Comparison of ENCODE assay signal across 15 cellular contexts in genomic region chr9:128167209-128167608, GRCh38. TPM values are rescaled to one million over a fixed set of nuclear protein-coding genes. Genes with fewer than 3 reads are reported as not detected.
DNase-seq lines count a peak whose midpoint lies in the region; ATAC-seq and TF ChIP-seq lines count a peak whose summit lies in the region.
"Had no signal": no experiment of that assay in that cellular context is flagged by ENCODE, and none has a peak within 500 bp of the region (broad histone marks: within the 10 kb centered on the region; RNA-seq: fewer than 3 reads in every experiment).

No MANE protein-coding gene starts in this region.

- intact Hi-C loops in PC-9 (cut with micrococcal nuclease; ENCODE audit: unreplicated experiment): no loop called here

- H3K4me1 Mint-ChIP-seq in activated naive CD8-positive, alpha-beta T cell treated with anti-CD3 and anti-CD28 coated beads, Interleukin-2, amount 10 ng/mL, durations not matched to agents 7 days and 5 days: peaks cover 5% of the 10 kb centered on the region
- H3K4me1 Mint-ChIP-seq in activated naive CD8-positive, alpha-beta T cell treated with anti-CD3 and anti-CD28 coated beads, Interleukin-2, amount 50 U/mL, for 24 hours: peaks cover 5% of the 10 kb centered on the region
- peaks cover 22% of the 10 kb centered on the region for H3K4me1 Mint-ChIP-seq in nephron progenitor cell

- ATAC-seq in activated naive CD8-positive, alpha-beta T cell treated with anti-CD3 and anti-CD28 coated beads, Interleukin-2, amount 10 ng/mL, durations not matched to agents 7 days and 5 days (ENCODE audit: low read depth): no peak
- ATAC-seq in activated naive CD8-positive, alpha-beta T cell treated with anti-CD3 and anti-CD28 coated beads, Interleukin-2, amount 50 U/mL, for 24 hours: no peak
- ATAC-seq in GM19035 (IDR thresholded peaks at IDR 0.05; ENCODE audit: unreplicated experiment): no peak

- no peaks in the 10 kb centered on the region for H3K9me2 ChIP-seq in PC-9 (ENCODE audit: insufficient read depth)

- peaks cover 12% of the 10 kb centered on the region for H3K36me3 Mint-ChIP-seq in activated naive CD8-positive, alpha-beta T cell treated with anti-CD3 and anti-CD28 coated beads, Interleukin-2, amount 10 ng/mL, durations not matched to agents 7 days and 5 days
- peaks cover 36% of the 10 kb centered on the region for H3K36me3 Mint-ChIP-seq in activated naive CD8-positive, alpha-beta T cell treated with anti-CD3 and anti-CD28 coated beads, Interleukin-2, amount 50 U/mL, for 24 hours (ENCODE audit: low read depth)
- peaks cover 69% of the 10 kb centered on the region for H3K36me3 Mint-ChIP-seq in nephron progenitor cell (ENCODE audit: low read depth)

- CTCF ChIA-PET in HEK293 (lab: Yijun Ruan, JAX): interaction anchor here (0.7 kb wide), 1 partner anchor 43 kb away, joined by 3 read pairs; no protein-coding TSS in a partner anchor
- CTCF ChIA-PET in PC-9 (lab: Charles Lee): no interaction called here

- no peak overlapping the region for H3K27ac ChIP-seq in HEK293 (ENCODE audit: extremely low read depth, low read depth, low read length)
- no peak overlapping the region for H3K27ac ChIP-seq in PC-9
- H3K27ac ChIP-seq: BLaER1 treated with 17β-estradiol and CSF1 and Interleukin-3, amounts not matched to agents 10 nM and 100 nM; GM23248; HL-60 had no signal

- DNase-seq in activated naive CD8-positive, alpha-beta T cell treated with anti-CD3 and anti-CD28 coated beads, Interleukin-2, amount 10 ng/mL, durations not matched to agents 7 days and 5 days: no peak
- no peak for DNase-seq in activated naive CD8-positive, alpha-beta T cell treated with anti-CD3 and anti-CD28 coated beads, Interleukin-2, amount 50 U/mL, for 24 hours
- DNase-seq in nephron progenitor cell (no peak), SIG-M5 treated with dmso at 0.1 percent for 504 hours (lab: John Stamatoyannopoulos, UW; ENCODE audit: unreplicated experiment) (no peak), PC-9 (no peak)
- DNase-seq: 8988T, Caco-2, GM23248 had no signal

- no peaks in the 10 kb centered on the region for H3K9me3 Mint-ChIP-seq in activated naive CD8-positive, alpha-beta T cell treated with anti-CD3 and anti-CD28 coated beads, Interleukin-2, amount 10 ng/mL, durations not matched to agents 7 days and 5 days
- H3K9me3 Mint-ChIP-seq in activated naive CD8-positive, alpha-beta T cell treated with anti-CD3 and anti-CD28 coated beads, Interleukin-2, amount 50 U/mL, for 24 hours: no peaks in the 10 kb centered on the region
- H3K9me3 Mint-ChIP-seq in nephron progenitor cell: no peaks in the 10 kb centered on the region

- no TSS peak for BruUV-seq in PC-9 (replicated peaks; lab: Mats Ljungman, UMichigan)

- H3K9me3 ChIP-seq in HEK293 (ENCODE audit: control insufficient read depth, insufficient read depth, low read depth, low read length) (no peaks in the 10 kb centered on the region), PC-9 (ENCODE audit: insufficient read depth, low read depth) (no peaks in the 10 kb centered on the region)
- H3K9me3 ChIP-seq: BLaER1 treated with 17β-estradiol and CSF1 and Interleukin-3, amounts not matched to agents 10 nM and 100 nM; Caco-2; HAP-1 had no signal

- peak overlapping the region; percentile 35 for H3K27ac Mint-ChIP-seq in activated naive CD8-positive, alpha-beta T cell treated with anti-CD3 and anti-CD28 coated beads, Interleukin-2, amount 10 ng/mL, durations not matched to agents 7 days and 5 days
- no peak overlapping the region for H3K27ac Mint-ChIP-seq in activated naive CD8-positive, alpha-beta T cell treated with anti-CD3 and anti-CD28 coated beads, Interleukin-2, amount 50 U/mL, for 24 hours
- H3K27ac Mint-ChIP-seq in nephron progenitor cell: peak overlapping the region; percentile 84

- H4K20me1 ChIP-seq in PC-9 (ENCODE audit: insufficient read depth): no peaks in the 10 kb centered on the region; the same call in 1 of the 2 replicates

- TF ChIP-seq CTCF in HEK293 (tag by site-specific recombination; IDR thresholded peaks at IDR 0.05): no peak
- TF ChIP-seq CTCF in nephron progenitor cell (IDR thresholded peaks at IDR 0.05): no peak
- no peak for TF ChIP-seq CTCF in PC-9 (conservative IDR thresholded peaks at IDR 0.05)

- no peaks in the 10 kb centered on the region for H3K27me3 ChIP-seq in PC-9 (ENCODE audit: insufficient read depth, low read depth)
- H3K27me3 ChIP-seq: BLaER1 treated with 17β-estradiol and CSF1 and Interleukin-3, amounts not matched to agents 10 nM and 100 nM had no signal

- no peak overlapping the region for H2AFZ ChIP-seq in PC-9
- H2AFZ ChIP-seq: GM23248 had no signal

- H3K4me3 ChIP-seq in HEK293 (ENCODE audit: low read depth, low read length) (no peak overlapping the region), PC-9 (no peak overlapping the region)
- H3K4me3 ChIP-seq: BLaER1 treated with 17β-estradiol and CSF1 and Interleukin-3, amounts not matched to agents 10 nM and 100 nM; GM23248; HAP-1 had no signal

- H3K4me2 ChIP-seq in PC-9: no peak overlapping the region
- H3K4me2 ChIP-seq: BLaER1 treated with 17β-estradiol and CSF1 and Interleukin-3, amounts not matched to agents 10 nM and 100 nM had no signal

- POLR2A ChIA-PET in activated naive CD8-positive, alpha-beta T cell treated with anti-CD3 and anti-CD28 coated beads, Interleukin-2, amount 10 ng/mL, durations not matched to agents 7 days and 5 days (lab: Charles Lee): no interaction called here
- POLR2A ChIA-PET in HEK293 (lab: Yijun Ruan, JAX) (interaction anchor here (0.6 to 1.0 kb wide), 2 partner anchors 10 to 14 kb away, joined by 3 read pairs; no protein-coding TSS in a partner anchor), PC-9 (lab: Charles Lee; ENCODE audit: unreplicated experiment) (no interaction called here)

- H3F3A ChIP-seq in PC-9 (ENCODE audit: insufficient read depth, low read depth): peaks cover 4% of the 10 kb centered on the region; the same call in 1 of the 2 replicates

- H3K4me1 ChIP-seq in HEK293 (ENCODE audit: control insufficient read depth, insufficient read depth, low read length) (no peaks in the 10 kb centered on the region), PC-9 (replicated peaks; ENCODE audit: insufficient read depth) (no peaks in the 10 kb centered on the region)
- H3K4me1 ChIP-seq: Caco-2, HAP-1 had no signal

- H3K27me3 Mint-ChIP-seq in activated naive CD8-positive, alpha-beta T cell treated with anti-CD3 and anti-CD28 coated beads, Interleukin-2, amount 10 ng/mL, durations not matched to agents 7 days and 5 days: no peaks in the 10 kb centered on the region
- H3K27me3 Mint-ChIP-seq in activated naive CD8-positive, alpha-beta T cell treated with anti-CD3 and anti-CD28 coated beads, Interleukin-2, amount 50 U/mL, for 24 hours: no peaks in the 10 kb centered on the region
- H3K27me3 Mint-ChIP-seq in nephron progenitor cell (ENCODE audit: low read depth, poor library complexity): no peaks in the 10 kb centered on the region
- H3K27me3 Mint-ChIP-seq: B cell had no signal

- H3K36me3 ChIP-seq in HEK293 (ENCODE audit: control insufficient read depth in 2 of 2, insufficient read depth in 1 of 2, low read length in 2 of 2) (peaks cover 0 to 74% of the 10 kb centered on the region in 2 experiments; a peak in 2 of 3 replicates), PC-9 (ENCODE audit: low read depth) (no peaks in the 10 kb centered on the region; the same call in 1 of the 2 replicates)

- H3K79me2 ChIP-seq in PC-9 (ENCODE audit: low read depth): no peaks in the 10 kb centered on the region

- no peak overlapping the region for H3K4me3 Mint-ChIP-seq in activated naive CD8-positive, alpha-beta T cell treated with anti-CD3 and anti-CD28 coated beads, Interleukin-2, amount 10 ng/mL, durations not matched to agents 7 days and 5 days
- H3K4me3 Mint-ChIP-seq in activated naive CD8-positive, alpha-beta T cell treated with anti-CD3 and anti-CD28 coated beads, Interleukin-2, amount 50 U/mL, for 24 hours: no peak overlapping the region
- H3K4me3 Mint-ChIP-seq in nephron progenitor cell: no peak overlapping the region
- H3K4me3 Mint-ChIP-seq: B cell had no signal

TF ChIP-seq in HEK293, 187 proteins besides CTCF, POLR2A, EP300 and RAD21 (continues in another document):
- TF ChIP-seq ZNF132 (tag by site-specific recombination; IDR thresholded peaks at IDR 0.05; ENCODE audit: borderline replicate concordance) (no peak), ZNF449 (tag by site-specific recombination; IDR thresholded peaks at IDR 0.05) (no peak), ZNF701 (tag by site-specific recombination; IDR thresholded peaks at IDR 0.05) (no peak)

RNA-seq across cellular contexts. Expression of gene BBLN, which starts 7.1 kb away (rescaled TPM):
- 10 to 100 TPM; 77.6 to 90.9 TPM for total RNA-seq in activated naive CD8-positive, alpha-beta T cell treated with anti-CD3 and anti-CD28 coated beads, Interleukin-2, amount 10 ng/mL, durations not matched to agents 7 days and 5 days
- 154 and 213 TPM in 2 replicates for total RNA-seq in PC-9 (2021)

RNA-seq across cellular contexts. Expression of gene LCN2, which starts 18.0 kb away (rescaled TPM):
- total RNA-seq in activated naive CD8-positive, alpha-beta T cell treated with anti-CD3 and anti-CD28 coated beads, Interleukin-2, amount 10 ng/mL, durations not matched to agents 7 days and 5 days: not detected
- 430 and 537 TPM in 2 replicates for total RNA-seq in PC-9 (2021)
- total RNA-seq: B cell, Caco-2, GM23248, HT1080 had no signal

RNA-seq across cellular contexts. Expression of gene CIZ1, which starts 24.2 kb away (rescaled TPM):
- 100 to 1,000 TPM; 149 to 152 TPM for total RNA-seq in activated naive CD8-positive, alpha-beta T cell treated with anti-CD3 and anti-CD28 coated beads, Interleukin-2, amount 10 ng/mL, durations not matched to agents 7 days and 5 days
- 164 and 213 TPM in 2 replicates for total RNA-seq in PC-9 (2021)

RNA-seq across cellular contexts. Expression of gene DNM1, which starts 36.0 kb away (rescaled TPM):
- 1 to 10 TPM; 1.2 to 1.4 TPM for total RNA-seq in activated naive CD8-positive, alpha-beta T cell treated with anti-CD3 and anti-CD28 coated beads, Interleukin-2, amount 10 ng/mL, durations not matched to agents 7 days and 5 days
- 134 and 148 TPM in 2 replicates for total RNA-seq in PC-9 (2021)

RNA-seq across cellular contexts. Expression of gene PTGES2, which starts 39.7 kb away (rescaled TPM):
- total RNA-seq in activated naive CD8-positive, alpha-beta T cell treated with anti-CD3 and anti-CD28 coated beads, Interleukin-2, amount 10 ng/mL, durations not matched to agents 7 days and 5 days: 10 to 100 TPM; 51.8 to 53.2 TPM
- 95.2 and 124 TPM in 2 replicates for total RNA-seq in PC-9 (2021)

Comparison
In these comparisons a context has a peak if more than half of its experiments do, and no peak if none do; other contexts are left out.
1. RNA of gene LCN2, which starts 18.0 kb away (total RNA-seq): 430 to 537 TPM in PC-9; not detected in activated naive CD8-positive, alpha-beta T cell treated with anti-CD3 and anti-CD28 coated beads, Interleukin-2, amount 10 ng/mL, durations not matched to agents 7 days and 5 days; every median in the first group is over 100 times any median in the second.